Comparison of ENCODE assay signal across 1 cellular context in the genomic region with DNA sequence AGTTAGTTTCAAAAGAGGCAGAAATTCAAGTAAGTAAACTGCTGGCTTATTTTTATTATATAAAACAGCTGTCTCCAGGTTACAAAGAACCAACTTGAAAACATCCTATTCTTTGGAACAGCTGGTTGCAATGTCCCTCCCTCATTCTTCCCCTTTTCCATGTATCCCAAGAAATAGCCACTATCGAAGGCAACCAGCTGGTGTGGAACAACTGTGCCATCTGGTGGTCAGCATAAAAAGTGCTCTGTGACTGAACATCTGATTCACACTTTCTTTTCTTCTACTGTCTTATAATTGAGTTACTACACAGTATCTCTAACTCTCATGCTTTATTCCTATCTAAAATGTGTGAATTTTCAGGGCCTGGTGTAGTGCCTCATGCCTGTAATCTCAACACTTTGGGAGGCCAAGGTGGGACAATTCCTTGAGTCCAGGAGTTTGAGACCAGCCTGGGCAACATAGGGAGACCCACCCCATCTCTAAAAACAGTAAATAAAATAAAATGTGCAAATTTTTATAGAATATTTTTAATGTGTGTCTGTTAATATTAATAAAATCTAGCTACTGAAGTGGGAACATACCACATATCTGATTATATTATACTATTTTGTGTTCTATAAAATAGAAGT.
TF ChIP-seq lines count a peak whose summit lies in the region.

No MANE protein-coding gene starts in this region.

TF ChIP-seq in GM12878, 131 proteins besides CTCF, POLR2A, EP300 and RAD21:
- TF ChIP-seq, protein P1, sequence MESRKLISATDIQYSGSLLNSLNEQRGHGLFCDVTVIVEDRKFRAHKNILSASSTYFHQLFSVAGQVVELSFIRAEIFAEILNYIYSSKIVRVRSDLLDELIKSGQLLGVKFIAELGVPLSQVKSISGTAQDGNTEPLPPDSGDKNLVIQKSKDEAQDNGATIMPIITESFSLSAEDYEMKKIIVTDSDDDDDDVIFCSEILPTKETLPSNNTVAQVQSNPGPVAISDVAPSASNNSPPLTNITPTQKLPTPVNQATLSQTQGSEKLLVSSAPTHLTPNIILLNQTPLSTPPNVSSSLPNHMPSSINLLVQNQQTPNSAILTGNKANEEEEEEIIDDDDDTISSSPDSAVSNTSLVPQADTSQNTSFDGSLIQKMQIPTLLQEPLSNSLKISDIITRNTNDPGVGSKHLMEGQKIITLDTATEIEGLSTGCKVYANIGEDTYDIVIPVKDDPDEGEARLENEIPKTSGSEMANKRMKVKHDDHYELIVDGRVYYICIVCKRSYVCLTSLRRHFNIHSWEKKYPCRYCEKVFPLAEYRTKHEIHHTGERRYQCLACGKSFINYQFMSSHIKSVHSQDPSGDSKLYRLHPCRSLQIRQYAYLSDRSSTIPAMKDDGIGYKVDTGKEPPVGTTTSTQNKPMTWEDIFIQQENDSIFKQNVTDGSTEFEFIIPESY (IDR thresholded peaks at IDR 0.05) = no peak
- TF ChIP-seq TCF3 (IDR thresholded peaks at IDR 0.05; ENCODE audit: borderline replicate concordance, insufficient read depth, low read depth, low read length) (0 out of 2 replicates have a peak, but pooled peaks have one; percentile 22), SMC3 (IDR thresholded peaks at IDR 0.05; ENCODE audit: borderline replicate concordance, low read length) (peak; percentile 72), BHLHE40 (IDR thresholded peaks at IDR 0.05; ENCODE audit: borderline replicate concordance in 1 of 2, low read depth in 2 of 2, low read length in 1 of 2) (0 out of 4 replicates have a peak, but pooled peaks of 1 of the 2 experiments have one; percentile 5), EED (IDR thresholded peaks at IDR 0.05; ENCODE audit: low read depth) (peak; percentile 45; the same call in 1 of the 2 replicates), TARDBP (IDR thresholded peaks at IDR 0.05; ENCODE audit: borderline replicate concordance) (no peak), SMAD1 (IDR thresholded peaks at IDR 0.05; ENCODE audit: low read depth, partially characterized antibody) (peak; percentile 28), NBN (IDR thresholded peaks at IDR 0.05) (0 out of 2 replicates have a peak, but pooled peaks have one; percentile 27), IKZF2 (IDR thresholded peaks at IDR 0.05) (peak; percentile 20 to 35; a peak in 1 of 4 replicates), GABPA (IDR thresholded peaks at IDR 0.05; ENCODE audit: low read depth) (no peak)
- TF ChIP-seq, protein P2, sequence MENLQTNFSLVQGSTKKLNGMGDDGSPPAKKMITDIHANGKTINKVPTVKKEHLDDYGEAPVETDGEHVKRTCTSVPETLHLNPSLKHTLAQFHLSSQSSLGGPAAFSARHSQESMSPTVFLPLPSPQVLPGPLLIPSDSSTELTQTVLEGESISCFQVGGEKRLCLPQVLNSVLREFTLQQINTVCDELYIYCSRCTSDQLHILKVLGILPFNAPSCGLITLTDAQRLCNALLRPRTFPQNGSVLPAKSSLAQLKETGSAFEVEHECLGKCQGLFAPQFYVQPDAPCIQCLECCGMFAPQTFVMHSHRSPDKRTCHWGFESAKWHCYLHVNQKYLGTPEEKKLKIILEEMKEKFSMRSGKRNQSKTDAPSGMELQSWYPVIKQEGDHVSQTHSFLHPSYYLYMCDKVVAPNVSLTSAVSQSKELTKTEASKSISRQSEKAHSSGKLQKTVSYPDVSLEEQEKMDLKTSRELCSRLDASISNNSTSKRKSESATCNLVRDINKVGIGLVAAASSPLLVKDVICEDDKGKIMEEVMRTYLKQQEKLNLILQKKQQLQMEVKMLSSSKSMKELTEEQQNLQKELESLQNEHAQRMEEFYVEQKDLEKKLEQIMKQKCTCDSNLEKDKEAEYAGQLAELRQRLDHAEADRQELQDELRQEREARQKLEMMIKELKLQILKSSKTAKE (IDR thresholded peaks at IDR 0.05; ENCODE audit: low read depth, poor library complexity, severe bottlenecking) = peak; percentile 36
